ENCODE assay signal across 8 cellular contexts in genomic region chr15:66252411-66253295, GRCh38. TPM values are rescaled to one million over a fixed set of nuclear protein-coding genes. Genes with fewer than 3 reads are reported as not detected.
DNase-seq lines count a peak whose midpoint lies in the region; ATAC-seq and TF ChIP-seq lines count a peak whose summit lies in the region.

No MANE protein-coding gene starts in this region.

- no peaks in the 10 kb centered on the region for H3K9me3 Mint-ChIP-seq in T-cell

- peaks cover 44 to 77% of the 10 kb centered on the region in 2 donors for H3K27me3 Mint-ChIP-seq in T-cell

- peaks cover 10 to 27% (median 20%) of the 10 kb centered on the region in 3 donors for H3K4me1 Mint-ChIP-seq in T-cell

- in situ Hi-C loops in Caki2 (cut with HindIII; ENCODE audit: low pct_unique_long_range_greater_than_20kb, low sequenced_read_pairs), result no loop called here
- in situ Hi-C loops in brain microvascular endothelial cell (cut with HindIII; ENCODE audit: low pct_ligation_motif_present, low sequenced_read_pairs), result no loop called here

- H3K9me3 ChIP-seq in iPS-18c (ENCODE audit: control insufficient read depth, insufficient read depth, low read length), result peaks cover 2% of the 10 kb centered on the region

- H3K27ac Mint-ChIP-seq in T-cell, result no peak overlapping the region

- no peaks in the 10 kb centered on the region for H3K36me3 ChIP-seq in brain microvascular endothelial cell (replicated peaks)

- H3K36me3 Mint-ChIP-seq in T-cell, result no peaks in the 10 kb centered on the region

- DNase-seq in Caki2 (ENCODE audit: low read depth) (peak; percentile 47), HuH-7.5 (ENCODE audit: low spot score) (peak; percentile 97), T-cell (peak in 26 of 34 experiments; percentile 4 to 54 (median 26)), brain microvascular endothelial cell (peak; percentile 9), skeletal muscle cell (ENCODE audit: low read depth) (no peak)

- H3K4me3 ChIP-seq in brain microvascular endothelial cell (ENCODE audit: low read depth, low read length) (peak overlapping the region; percentile 43), iPS-18c (ENCODE audit: insufficient read depth, low read depth, low read length) (peak overlapping the region; percentile 83), skeletal muscle cell (ENCODE audit: low read depth, low read length) (peak overlapping the region; percentile 37)

- POLR2A ChIA-PET in T-cell (lab: Charles Lee), result no interaction called here

- H3K4me3 Mint-ChIP-seq in T-cell, result peak overlapping the region; percentile 73 to 79 (median 75)

- H3K27me3 ChIP-seq in brain microvascular endothelial cell (replicated peaks), result peaks cover 68% of the 10 kb centered on the region

- H3K27ac ChIP-seq in brain microvascular endothelial cell, result no peak overlapping the region

- TF ChIP-seq CTCF in brain microvascular endothelial cell (IDR thresholded peaks at IDR 0.05; ENCODE audit: low read depth, low read length, missing control alignments), result peak; percentile 73

- CTCF ChIA-PET in T-cell (lab: Charles Lee), result no interaction called here

- ATAC-seq in T-cell (replicated peaks in 1 of 4), result peak; percentile 63 to 75 (median 66)
- no peak for ATAC-seq in GM21526 (IDR thresholded peaks at IDR 0.05; ENCODE audit: low FRiP score, unreplicated experiment)
- no peak for ATAC-seq in HG03095 (IDR thresholded peaks at IDR 0.05; ENCODE audit: unreplicated experiment)

RNA-seq across cellular contexts. Expression of gene MEGF11, which starts 0.9 kb away (rescaled TPM):
- not detected in 2 replicates for total RNA-seq in Caki2 (2014; rRNA removed; shearing (Covaris generic); ENCODE audit: low replicate concordance)
- total RNA-seq in T-cell, result under 1 TPM in 1 of 5 donors, not detected in 4; 0.20 TPM

RNA-seq across cellular contexts. Expression of gene DIS3L, which starts 40.7 kb away (rescaled TPM):
- total RNA-seq in Caki2 (2014; rRNA removed; shearing (Covaris generic); ENCODE audit: low replicate concordance), result 32.1 and 48.3 TPM in 2 replicates
- total RNA-seq in T-cell, result 10 to 100 TPM; 29.9 to 36.9 (median 30.2) TPM

Comparison
In these comparisons a context has a peak if more than half of its experiments do, and no peak if none do; other contexts are left out.
1. ATAC-seq: peak in T-cell (4 of 4); none in GM21526 (single experiment) and HG03095 (single experiment).
2. Peak in every context shown above with its lines, with median percentiles within 50 percentile points of each other: H3K4me3 ChIP-seq.